Comparison of ENCODE assay signal across 10 cellular contexts in genomic region chr17:73292031-73292531, GRCh38. TPM values are rescaled to one million over a fixed set of nuclear protein-coding genes. Genes with fewer than 3 reads are reported as not detected.
DNase-seq lines count a peak whose midpoint lies in the region; ATAC-seq, FAIRE-seq and TF ChIP-seq lines count a peak whose summit lies in the region.
"Had no signal": no experiment of that assay in that cellular context is flagged by ENCODE, and none has a peak within 500 bp of the region (broad histone marks: within the 10 kb centered on the region; RNA-seq: fewer than 3 reads in every experiment).

No MANE protein-coding gene starts in this region.

- BruUV-seq in K562 (replicated peaks; lab: Mats Ljungman, UMichigan): no TSS peak

- no peak overlapping the region for H3K4me3 Mint-ChIP-seq in activated T-helper 2 cell treated with anti-CD3 and anti-CD28 coated beads, Interferon-gamma antibody, Interleukin-2, Interleukin-4, amounts not matched to agents 10 μg/mL and 5 μg/mL and 100 μg/mL, durations not matched to agents 14 hours and 24 hours and 36 hours (ENCODE audit: low read depth)

- no peaks in the 10 kb centered on the region for H3K36me3 Mint-ChIP-seq in activated T-helper 2 cell treated with anti-CD3 and anti-CD28 coated beads, Interferon-gamma antibody, Interleukin-2, Interleukin-4, amounts not matched to agents 10 μg/mL and 5 μg/mL and 100 μg/mL, durations not matched to agents 14 hours and 24 hours and 36 hours (ENCODE audit: low read depth)
- H3K36me3 Mint-ChIP-seq: activated naive CD8-positive, alpha-beta T cell treated with anti-CD3 and anti-CD28 coated beads, Interleukin-2, amount 10 ng/mL, durations not matched to agents 7 days and 5 days had no signal

- H3K4me1 ChIP-seq in K562 (replicated peaks in 1 of 2; ENCODE audit: control insufficient read depth in 2 of 2, insufficient read depth in 2 of 2, low read length in 2 of 2): peaks cover 40 to 44% of the 10 kb centered on the region in 2 experiments

- H3K9me1 ChIP-seq in K562 (ENCODE audit: control insufficient read depth, insufficient read depth, low read length): peaks cover 17% of the 10 kb centered on the region

- H3K4me1 Mint-ChIP-seq in activated T-helper 2 cell treated with anti-CD3 and anti-CD28 coated beads, Interferon-gamma antibody, Interleukin-2, Interleukin-4, amounts not matched to agents 10 μg/mL and 5 μg/mL and 100 μg/mL, durations not matched to agents 14 hours and 24 hours and 36 hours (ENCODE audit: low read depth): peaks cover 12% of the 10 kb centered on the region

- peak overlapping the region; percentile 61; the same call in 1 of the 2 replicates for H2AFZ ChIP-seq in K562 (ENCODE audit: low read depth, low read length)

- WGBS in K562 (ENCODE audit: insufficient coverage, low coverage, missing lambda C conversion rate): 73% methylated on average over 10 of the region's 12 CpGs

- H3K79me2 ChIP-seq in K562 (ENCODE audit: control insufficient read depth, insufficient read depth, low read length): peaks cover 55% of the 10 kb centered on the region; the same call in 2 of the 3 replicates

- H3K27ac Mint-ChIP-seq in activated T-helper 2 cell treated with anti-CD3 and anti-CD28 coated beads, Interferon-gamma antibody, Interleukin-2, Interleukin-4, amounts not matched to agents 10 μg/mL and 5 μg/mL and 100 μg/mL, durations not matched to agents 14 hours and 24 hours and 36 hours: no peak overlapping the region
- H3K27ac Mint-ChIP-seq: activated naive CD8-positive, alpha-beta T cell treated with anti-CD3 and anti-CD28 coated beads, Interleukin-2, amount 10 ng/mL, durations not matched to agents 7 days and 5 days had no signal

- TF ChIP-seq CTCF in HL-60 (IDR thresholded peaks at IDR 0.05; ENCODE audit: insufficient read depth, low read length) (no peak), K562 (IDR thresholded peaks at IDR 0.05 in 2 of 3, conservative IDR thresholded peaks at IDR 0.05 in 1 of 3; ENCODE audit: insufficient read depth in 2 of 3, low read depth in 1 of 3, low read length in 3 of 3) (no peak)

- CTCF ChIA-PET in K562 (lab: Yijun Ruan, JAX; ENCODE audit: low intra/inter-chr PET ratio): no interaction called here

- H3K36me3 ChIP-seq in K562 (ENCODE audit: control insufficient read depth, insufficient read depth, low read length): peaks cover 8% of the 10 kb centered on the region; the same call in 1 of the 3 replicates

- POLR2A ChIA-PET in K562 (lab: Yijun Ruan, JAX): interaction anchor here (0.6 to 2.0 kb wide), 5 partner anchors 11 to 60 kb away, joined by 3 to 7 read pairs (median 6); partner anchors contain the start of gene CDC42EP4

- H3K9ac ChIP-seq in K562 (ENCODE audit: insufficient read depth in 1 of 2, low read depth in 2 of 2, low read length in 2 of 2): peak overlapping the region; percentile 27 to 83

- H3K9me3 Mint-ChIP-seq in activated T-helper 2 cell treated with anti-CD3 and anti-CD28 coated beads, Interferon-gamma antibody, Interleukin-2, Interleukin-4, amounts not matched to agents 10 μg/mL and 5 μg/mL and 100 μg/mL, durations not matched to agents 14 hours and 24 hours and 36 hours: no peaks in the 10 kb centered on the region
- H3K9me3 Mint-ChIP-seq: activated naive CD8-positive, alpha-beta T cell treated with anti-CD3 and anti-CD28 coated beads, Interleukin-2, amount 10 ng/mL, durations not matched to agents 7 days and 5 days had no signal

- in situ Hi-C loops in K562 (cut with MboI): no loop called here

- peaks cover 32% of the 10 kb centered on the region for H4K20me1 ChIP-seq in K562 (replicated peaks; ENCODE audit: control insufficient read depth, insufficient read depth, low read length)

- no peak for TF ChIP-seq EP300 in K562 (IDR thresholded peaks at IDR 0.05; ENCODE audit: low read length)

- no peak for TF ChIP-seq POLR2A in K562 (conservative IDR thresholded peaks at IDR 0.05)

- H3K27ac ChIP-seq in HL-60 (replicated peaks): peak overlapping the region; percentile 63
- H3K27ac ChIP-seq in K562 (ENCODE audit: extremely low read depth, low read depth, low read length): peak overlapping the region; percentile 80; the same call in 2 of the 3 replicates

- H3K9me3 ChIP-seq in K562 (replicated peaks; ENCODE audit: control insufficient read depth, insufficient read depth, low read depth, low read length): no peaks in the 10 kb centered on the region

- H3K4me3 ChIP-seq in HL-60 (replicated peaks; ENCODE audit: insufficient read depth, low read length) (no peak overlapping the region), K562 (no peak overlapping the region)

- no peak for FAIRE-seq in K562 (lab: Jason Lieb, UNC)

- intact Hi-C loops in K562 (cut with micrococcal nuclease): no loop called here
- intact Hi-C loops in activated T-helper 2 cell treated with anti-CD3 and anti-CD28 coated beads, Interferon-gamma antibody, Interleukin-2, Interleukin-4, amounts not matched to agents 10 μg/mL and 5 μg/mL and 100 μg/mL, durations not matched to agents 14 hours and 24 hours and 36 hours (cut with micrococcal nuclease): no loop called here

- no peaks in the 10 kb centered on the region for H3K27me3 Mint-ChIP-seq in activated T-helper 2 cell treated with anti-CD3 and anti-CD28 coated beads, Interferon-gamma antibody, Interleukin-2, Interleukin-4, amounts not matched to agents 10 μg/mL and 5 μg/mL and 100 μg/mL, durations not matched to agents 14 hours and 24 hours and 36 hours (ENCODE audit: low read depth)

- no peaks in the 10 kb centered on the region for H3K27me3 ChIP-seq in HL-60 (ENCODE audit: insufficient read depth, poor library complexity, severe bottlenecking)
- no peaks in the 10 kb centered on the region for H3K27me3 ChIP-seq in K562 (ENCODE audit: control insufficient read depth in 2 of 2, insufficient read depth in 2 of 2, low read length in 2 of 2)

- no peak for TF ChIP-seq RAD21 in K562 (CRISPR knock-in tag; conservative IDR thresholded peaks at IDR 0.05 in 1 of 2, IDR thresholded peaks at IDR 0.05 in 1 of 2)

- H3K4me2 ChIP-seq in K562 (ENCODE audit: insufficient read depth, low read length): peak overlapping the region; percentile 63

- DNase-seq in HL-60 (ENCODE audit: low read depth in 1 of 2, low spot score in 1 of 2) (no peak), K562 (ENCODE audit: extremely low read depth in 1 of 4, low spot score in 3 of 4) (peak in 1 of 4 experiments; percentile 34), hippocampal formation (lab: John Stamatoyannopoulos, UW) (peak; percentile 27 to 47), stromal cell of bone marrow (ENCODE audit: low read depth) (peak; percentile 70)
- no peak for DNase-seq in activated T-helper 2 cell treated with anti-CD3 and anti-CD28 coated beads, Interferon-gamma antibody, Interleukin-2, Interleukin-4, amounts not matched to agents 10 μg/mL and 5 μg/mL and 100 μg/mL, durations not matched to agents 14 hours and 24 hours and 36 hours (ENCODE audit: low spot score)
- DNase-seq: activated naive CD8-positive, alpha-beta T cell treated with anti-CD3 and anti-CD28 coated beads, Interleukin-2, amount 10 ng/mL, durations not matched to agents 7 days and 5 days; NCI-H774 had no signal

- ATAC-seq in K562 (no peak; the same call in 2 of the 3 replicates), GM21723 (IDR thresholded peaks at IDR 0.05; ENCODE audit: unreplicated experiment) (no peak), HG03196 (IDR thresholded peaks at IDR 0.05; ENCODE audit: unreplicated experiment) (no peak), GM21367 (IDR thresholded peaks at IDR 0.05; ENCODE audit: unreplicated experiment) (no peak)

RNA-seq across cellular contexts. Expression of gene CDC42EP4, which starts 19.7 kb away (rescaled TPM):
- 19.6 and 53.2 TPM in 2 replicates for total RNA-seq in K562 (2011; cell fraction: chromatin; rRNA removed; ENCODE audit: low replicate concordance)
- 40.4 and 45.0 TPM in 2 replicates for total RNA-seq in K562 (2011; cell fraction: nucleolus; rRNA removed)
- 28.5 and 29.0 TPM in 2 replicates for total RNA-seq in K562 (2011; cell fraction: nucleoplasm; rRNA removed)
- total RNA-seq in K562 (2014; rRNA removed) (16.1 and 19.9 TPM in 2 replicates), K562 (2014; rRNA removed; fragmentation: Illumina TruSeq; extraction: Trizol) (7.4 and 8.0 TPM in 2 replicates), K562 (2015; rRNA removed; fragmentation: Illumina TruSeq; extraction: Trizol) (15.9 TPM in 2 replicates), K562 (2021) (20.4 and 20.8 TPM in 2 replicates)
- polyA plus RNA-seq in K562 (2011; rRNA removed) (8.8 and 12.3 TPM in 2 replicates), K562 (2014; fragmentation: Illumina TruSeq; extraction: Trizol) (10.2 and 15.3 TPM in 2 replicates), K562 (2014; fragmentation: Nextera tagmentation; extraction: Ambion mirVana) (1 to 10 TPM in 1 of 2 experiments, under 1 TPM in 1; 0.65 to 1.1 TPM), K562 (2014; rRNA removed) (13.3 and 13.4 TPM in 2 replicates)
- 9.2 and 35.2 TPM in 2 replicates for polyA plus RNA-seq in K562 (2011; cell fraction: cytosol; rRNA removed)
- polyA plus RNA-seq in K562 (2011; cell fraction: nucleus; rRNA removed): 9.0 and 12.0 TPM in 2 replicates
- polyA plus RNA-seq in K562 (2012): 19.2 and 20.7 TPM in 2 replicates
- polyA minus RNA-seq in K562 (2011; rRNA and poly(A)+ RNA removed): 7.4 and 13.8 TPM in 2 replicates
- 14.7 and 19.6 TPM in 2 replicates for polyA minus RNA-seq in K562 (2011; cell fraction: cytosol; rRNA and poly(A)+ RNA removed)
- polyA minus RNA-seq in K562 (2011; cell fraction: nucleus; rRNA and poly(A)+ RNA removed): 19.3 and 19.4 TPM in 2 replicates
- total RNA-seq in activated T-helper 2 cell treated with anti-CD3 and anti-CD28 coated beads, Interferon-gamma antibody, Interleukin-2, Interleukin-4, amounts not matched to agents 10 μg/mL and 5 μg/mL and 100 μg/mL, durations not matched to agents 14 hours and 24 hours and 36 hours: 1.6 and 2.8 TPM in 2 replicates

RNA-seq across cellular contexts. Expression of gene CPSF4L, which starts 30.4 kb away (rescaled TPM):
- not detected in 2 replicates for total RNA-seq in K562 (2011; cell fraction: chromatin; rRNA removed; ENCODE audit: low replicate concordance)
- total RNA-seq in K562 (2011; cell fraction: nucleolus; rRNA removed): not detected in 2 replicates
- total RNA-seq in K562 (2011; cell fraction: nucleoplasm; rRNA removed): not detected in 2 replicates
- total RNA-seq in K562 (2014; rRNA removed) (not detected in 2 replicates), K562 (2014; rRNA removed; fragmentation: Illumina TruSeq; extraction: Trizol) (not detected in 2 replicates), K562 (2015; rRNA removed; fragmentation: Illumina TruSeq; extraction: Trizol) (not detected in 2 replicates), K562 (2021) (not detected in 2 replicates)
- polyA plus RNA-seq in K562 (2011; rRNA removed) (not detected in 2 replicates), K562 (2014; fragmentation: Illumina TruSeq; extraction: Trizol) (not detected in 2 replicates), K562 (2014; fragmentation: Nextera tagmentation; extraction: Ambion mirVana) (not detected), K562 (2014; rRNA removed) (not detected in 2 replicates)
- polyA plus RNA-seq in K562 (2011; cell fraction: cytosol; rRNA removed): not detected in 2 replicates
- polyA plus RNA-seq in K562 (2011; cell fraction: nucleus; rRNA removed): 0.08 TPM in 1 of 2 replicates, not detected in the other
- not detected in 2 replicates for polyA plus RNA-seq in K562 (2012)
- not detected in 2 replicates for polyA minus RNA-seq in K562 (2011; rRNA and poly(A)+ RNA removed)
- polyA minus RNA-seq in K562 (2011; cell fraction: cytosol; rRNA and poly(A)+ RNA removed): not detected in 2 replicates
- polyA minus RNA-seq in K562 (2011; cell fraction: nucleus; rRNA and poly(A)+ RNA removed): not detected in 2 replicates
- total RNA-seq in activated T-helper 2 cell treated with anti-CD3 and anti-CD28 coated beads, Interferon-gamma antibody, Interleukin-2, Interleukin-4, amounts not matched to agents 10 μg/mL and 5 μg/mL and 100 μg/mL, durations not matched to agents 14 hours and 24 hours and 36 hours: not detected in 2 replicates
- total RNA-seq: activated naive CD8-positive, alpha-beta T cell treated with anti-CD3 and anti-CD28 coated beads, Interleukin-2, amount 10 ng/mL, durations not matched to agents 7 days and 5 days had no signal

Comparison
In these comparisons a context has a peak if more than half of its experiments do, and no peak if none do; other contexts are left out.
1. DNase-seq: peak in hippocampal formation (2 of 2) and stromal cell of bone marrow (single experiment); none in HL-60 (0 of 2) and activated T-helper 2 cell treated with anti-CD3 and anti-CD28 coated beads, Interferon-gamma antibody, Interleukin-2, Interleukin-4, amounts not matched to agents 10 μg/mL and 5 μg/mL and 100 μg/mL, durations not matched to agents 14 hours and 24 hours and 36 hours (single experiment).